2 cellular contexts compared by ENCODE assay signal in the genomic region with DNA sequence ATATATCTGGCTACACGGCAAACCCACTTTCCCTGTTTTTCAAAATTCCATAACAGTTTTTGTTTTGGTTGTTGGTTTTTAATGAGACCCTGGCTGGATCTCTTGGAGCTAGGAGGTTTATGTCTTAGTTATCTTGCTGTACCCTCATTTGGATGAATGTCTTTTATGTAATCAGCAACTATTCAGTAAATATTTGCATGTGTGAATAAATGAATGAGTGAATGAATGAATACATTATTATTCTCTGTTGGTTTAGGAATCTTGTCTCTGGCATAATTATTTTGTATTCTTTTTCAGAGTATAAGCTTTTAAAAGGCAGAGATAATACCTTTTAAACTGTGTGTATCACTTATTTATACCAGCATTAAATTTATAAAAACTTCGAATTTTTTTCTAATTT.
TF ChIP-seq lines count a peak whose summit lies in the region.

No MANE protein-coding gene starts in this region.

TF ChIP-seq in HepG2, 621 proteins besides CTCF, POLR2A, EP300 and RAD21:
- TF ChIP-seq ZNF615 (CRISPR knock-in tag; IDR thresholded peaks at IDR 0.05; ENCODE audit: borderline replicate concordance), result no peak
- TF ChIP-seq CBX1 (IDR thresholded peaks at IDR 0.05; ENCODE audit: low read depth), result no peak
- TF ChIP-seq PHF8 (CRISPR knock-in tag; IDR thresholded peaks at IDR 0.05), result no peak
- TF ChIP-seq ZNF24 (IDR thresholded peaks at IDR 0.05), result peak; percentile 82
- no peak for TF ChIP-seq NKX3-1 (CRISPR knock-in tag; IDR thresholded peaks at IDR 0.05)

TF ChIP-seq in GM12878, 131 proteins besides CTCF, POLR2A, EP300 and RAD21:
- TF ChIP-seq JUND (IDR thresholded peaks at IDR 0.05; ENCODE audit: low read depth, low read length), result no peak
- TF ChIP-seq ZNF24 (IDR thresholded peaks at IDR 0.05), result peak; percentile 96
- TF ChIP-seq ETV6 (conservative IDR thresholded peaks at IDR 0.05 in 1 of 2, IDR thresholded peaks at IDR 0.05 in 1 of 2; ENCODE audit: borderline replicate concordance in 1 of 2, low read depth in 1 of 2), result no peak
